ENCODE assay signal across 1 cellular context in genomic region chr6:101502818-101503217, GRCh38.
TF ChIP-seq lines count a peak whose summit lies in the region.

No MANE protein-coding gene starts in this region.

TF ChIP-seq in GM23338, 12 proteins besides CTCF, POLR2A, EP300 and RAD21 (continued from another document):
- no peak for TF ChIP-seq ZNF462 (CRISPR knock-in tag; IDR thresholded peaks at IDR 0.05)
- TF ChIP-seq STAT1 (IDR thresholded peaks at IDR 0.05; ENCODE audit: unreplicated experiment), result no peak
- no peak for TF ChIP-seq ZNF114 (CRISPR knock-in tag; IDR thresholded peaks at IDR 0.05)
